In the genomic region with DNA sequence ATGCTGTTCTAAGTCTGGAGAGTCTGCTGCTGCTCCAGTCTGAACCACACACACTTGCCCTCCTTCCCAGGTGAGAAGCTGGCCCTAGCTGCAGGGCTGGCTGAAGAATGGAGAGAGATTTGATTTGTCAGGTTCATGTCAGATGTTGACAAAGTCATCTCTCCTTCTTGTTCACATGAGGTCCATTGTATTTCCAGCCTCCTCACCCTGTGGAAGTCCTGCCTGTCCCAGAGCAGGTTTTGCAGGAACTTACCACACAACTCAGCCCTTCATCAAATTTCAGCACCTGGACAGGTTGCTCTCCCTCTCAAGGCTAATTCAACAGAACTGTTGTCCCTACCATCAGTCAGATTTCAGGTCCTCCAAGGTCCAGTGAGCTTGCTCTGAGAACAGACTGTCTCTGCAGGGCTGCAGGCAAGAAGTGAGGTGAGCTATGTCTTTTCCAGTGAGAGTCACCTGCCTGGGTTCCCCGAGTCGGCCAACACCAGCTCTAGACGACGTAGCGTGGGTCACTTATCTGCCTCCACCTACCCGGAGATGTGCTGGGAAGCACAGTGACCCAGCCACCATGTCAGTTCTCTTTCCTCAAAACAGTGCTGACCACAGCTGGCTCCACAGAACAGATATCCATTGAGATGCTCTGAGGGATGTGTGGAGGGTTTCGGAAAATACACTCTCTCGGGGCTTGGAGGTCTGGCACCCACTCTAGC, we compare ENCODE assay signal across 17 cellular contexts. TPM values are rescaled to one million over a fixed set of nuclear protein-coding genes. Genes with fewer than 3 reads are reported as not detected.
DNase-seq lines count a peak whose midpoint lies in the region; ATAC-seq and TF ChIP-seq lines count a peak whose summit lies in the region.
"Had no signal": no experiment of that assay in that cellular context is flagged by ENCODE, and none has a peak within 500 bp of the region (broad histone marks: within the 10 kb centered on the region; RNA-seq: fewer than 3 reads in every experiment).

No MANE protein-coding gene starts in this region.

- H3K36me3 ChIP-seq in right lobe of liver (no peaks in the 10 kb centered on the region), transverse colon (no peaks in the 10 kb centered on the region)
- H3K36me3 ChIP-seq: MG63, vagina, WERI-Rb-1 had no signal

- WGBS in right lobe of liver (ENCODE audit: insufficient coverage, low coverage, low lambda C conversion rate, missing lambda C conversion rate), result 78% methylated on average over 5 of the region's 8 CpGs
- 96% methylated on average over 8 of the region's 8 CpGs; no CpG with 5 or more reads in 1 of the 2 donors for WGBS in transverse colon (ENCODE audit: low coverage in 1 of 2), 2 donors

- H3K27ac ChIP-seq in right lobe of liver (no peak overlapping the region), transverse colon (no peak overlapping the region)
- H3K27ac ChIP-seq: WERI-Rb-1 had no signal

- in situ Hi-C loops in transverse colon (cut with MboI; ENCODE audit: low pct_ligation_motif_present in 1 of 4, low pct_unique_long_range_greater_than_20kb in 1 of 4, low sequenced_read_pairs in 3 of 4), result no loop called here

- no peak for TF ChIP-seq CTCF in right lobe of liver (IDR thresholded peaks at IDR 0.05)
- no peak for TF ChIP-seq CTCF in transverse colon (IDR thresholded peaks at IDR 0.05)

- no peak overlapping the region for H3K4me3 Mint-ChIP-seq in activated CD4-positive, alpha-beta T cell treated with anti-CD3 and anti-CD28 coated beads, Interleukin-2, amount 10 ng/mL, durations not matched to agents 24 days and 14 days
- no peak overlapping the region for H3K4me3 Mint-ChIP-seq in T-helper 17 cell
- H3K4me3 Mint-ChIP-seq: activated naive CD8-positive, alpha-beta T cell treated with anti-CD3 and anti-CD28 coated beads, Interleukin-2, amount 50 U/mL, for 24 hours; stimulated activated naive CD8-positive, alpha-beta T cell treated with anti-CD3 and anti-CD28 coated beads, Interleukin-15, amount 100 ng/mL, for 72 hours had no signal

- no peaks in the 10 kb centered on the region for H3K36me3 Mint-ChIP-seq in activated CD4-positive, alpha-beta T cell treated with anti-CD3 and anti-CD28 coated beads, Interleukin-2, amount 10 ng/mL, durations not matched to agents 24 days and 14 days (ENCODE audit: low read depth)
- peaks cover 4% of the 10 kb centered on the region for H3K36me3 Mint-ChIP-seq in T-helper 17 cell (ENCODE audit: low read depth)

- H3K27me3 ChIP-seq in right lobe of liver (no peaks in the 10 kb centered on the region), transverse colon (no peaks in the 10 kb centered on the region)
- H3K27me3 ChIP-seq: MG63, vagina had no signal

- H3K4me1 Mint-ChIP-seq in activated CD4-positive, alpha-beta T cell treated with anti-CD3 and anti-CD28 coated beads, Interleukin-2, amount 10 ng/mL, durations not matched to agents 24 days and 14 days, result peaks cover 70% of the 10 kb centered on the region
- peaks cover 44% of the 10 kb centered on the region for H3K4me1 Mint-ChIP-seq in T-helper 17 cell

- H3K27ac Mint-ChIP-seq in activated CD4-positive, alpha-beta T cell treated with anti-CD3 and anti-CD28 coated beads, Interleukin-2, amount 10 ng/mL, durations not matched to agents 24 days and 14 days, result peak overlapping the region; percentile 3
- H3K27ac Mint-ChIP-seq in T-helper 17 cell, result peak overlapping the region; percentile 67
- H3K27ac Mint-ChIP-seq: activated naive CD8-positive, alpha-beta T cell treated with anti-CD3 and anti-CD28 coated beads, Interleukin-2, amount 50 U/mL, for 24 hours had no signal

- intact Hi-C loops in activated CD4-positive, alpha-beta T cell treated with anti-CD3 and anti-CD28 coated beads, Interleukin-2, amount 10 ng/mL, durations not matched to agents 24 days and 14 days (cut with micrococcal nuclease), result loop anchor here (2.0 to 10.0 kb wide), 2 partner anchors 15 to 261 kb away; no protein-coding TSS in a partner anchor
- intact Hi-C loops in right lobe of liver (cut with DNase I), result no loop called here
- intact Hi-C loops in transverse colon (cut with DNase I; ENCODE audit: low total_unique reads), result no loop called here

- TF ChIP-seq EP300 in transverse colon (IDR thresholded peaks at IDR 0.05; ENCODE audit: low read depth), result no peak

- TF ChIP-seq POLR2A in right lobe of liver (IDR thresholded peaks at IDR 0.05) (no peak), transverse colon (IDR thresholded peaks at IDR 0.05) (no peak)

- H3K4me1 ChIP-seq in right lobe of liver (no peaks in the 10 kb centered on the region), transverse colon (peaks cover 0 to 10% (median 3%) of the 10 kb centered on the region in 4 donors)

- DNase-seq in activated CD4-positive, alpha-beta T cell treated with anti-CD3 and anti-CD28 coated beads, Interleukin-2, amount 10 ng/mL, durations not matched to agents 24 days and 14 days, result no peak
- DNase-seq in activated CD4-positive, alpha-beta T cell treated with anti-CD3 and anti-CD28 coated beads for 1 hour, result no peak
- DNase-seq in T-helper 17 cell (no peak), right lobe of liver (peak in 2 of 3 donors; percentile 36 to 37), transverse colon (peak; percentile 2), DMS 273 treated with DMSO at 0.1 percent for 48 hours (lab: John Stamatoyannopoulos, UW) (no peak), dedifferentiated amniotic fluid mesenchymal stem cell (ENCODE audit: extremely low spot score) (no peak)
- DNase-seq: activated naive CD8-positive, alpha-beta T cell treated with anti-CD3 and anti-CD28 coated beads, Interleukin-2, amount 50 U/mL, for 24 hours; HCEC 1CT; left ventricle myocardium superior; MG63; NCI-H2029 treated with DMSO at 0.1 percent for 48 hours; NCI-H526; stimulated activated naive CD8-positive, alpha-beta T cell treated with anti-CD3 and anti-CD28 coated beads, Interleukin-15, amount 100 ng/mL, for 72 hours; WERI-Rb-1 had no signal

- peaks cover 4% of the 10 kb centered on the region for H3K27me3 Mint-ChIP-seq in activated CD4-positive, alpha-beta T cell treated with anti-CD3 and anti-CD28 coated beads, Interleukin-2, amount 10 ng/mL, durations not matched to agents 24 days and 14 days
- peaks cover 8% of the 10 kb centered on the region for H3K27me3 Mint-ChIP-seq in T-helper 17 cell

- H3K4me3 ChIP-seq in right lobe of liver, result no peak overlapping the region
- H3K4me3 ChIP-seq in transverse colon, result no peak overlapping the region
- H3K4me3 ChIP-seq: MG63, vagina had no signal

- H3K9me3 ChIP-seq in T-helper 17 cell (ENCODE audit: control insufficient read depth, low read length, poor library complexity, severe bottlenecking) (no peaks in the 10 kb centered on the region), right lobe of liver (no peaks in the 10 kb centered on the region), transverse colon (no peaks in the 10 kb centered on the region)
- H3K9me3 ChIP-seq: MG63, vagina had no signal

- H3K9me3 Mint-ChIP-seq in activated CD4-positive, alpha-beta T cell treated with anti-CD3 and anti-CD28 coated beads, Interleukin-2, amount 10 ng/mL, durations not matched to agents 24 days and 14 days, result no peaks in the 10 kb centered on the region
- H3K9me3 Mint-ChIP-seq: activated naive CD8-positive, alpha-beta T cell treated with anti-CD3 and anti-CD28 coated beads, Interleukin-2, amount 50 U/mL, for 24 hours; stimulated activated naive CD8-positive, alpha-beta T cell treated with anti-CD3 and anti-CD28 coated beads, Interleukin-15, amount 100 ng/mL, for 72 hours had no signal

- ATAC-seq in T-helper 17 cell, result no peak
- ATAC-seq in right lobe of liver, result no peak
- ATAC-seq in GM21447 (IDR thresholded peaks at IDR 0.05; ENCODE audit: unreplicated experiment), result no peak
- ATAC-seq: activated naive CD8-positive, alpha-beta T cell treated with anti-CD3 and anti-CD28 coated beads, Interleukin-2, amount 50 U/mL, for 24 hours; left ventricle myocardium superior; stimulated activated naive CD8-positive, alpha-beta T cell treated with anti-CD3 and anti-CD28 coated beads, Interleukin-15, amount 100 ng/mL, for 72 hours had no signal

RNA-seq across cellular contexts. Expression of a gene that starts 58.0 kb away (rescaled TPM):
- 1.5 and 1.7 TPM in 2 replicates for total RNA-seq in activated CD4-positive, alpha-beta T cell treated with anti-CD3 and anti-CD28 coated beads, Interleukin-2, amount 10 ng/mL, durations not matched to agents 24 days and 14 days
- 1 to 10 TPM; 2.1 to 6.4 TPM for total RNA-seq in T-helper 17 cell
- 10 to 100 TPM in 2 of 6 experiments, 1 to 10 TPM in 4; 3.9 to 21.5 (median 9.2) TPM for total RNA-seq in right lobe of liver
- 10 to 100 TPM in 1 of 4 donors, 1 to 10 TPM in 3; 6.3 to 14.3 (median 7.9) TPM for total RNA-seq in transverse colon

Comparison
In these comparisons a context has a peak if more than half of its experiments do, and no peak if none do; other contexts are left out.
1. DNase-seq: peak in right lobe of liver (2 of 3) and transverse colon (single experiment); none in activated CD4-positive, alpha-beta T cell treated with anti-CD3 and anti-CD28 coated beads, Interleukin-2, amount 10 ng/mL, durations not matched to agents 24 days and 14 days (single experiment), activated CD4-positive, alpha-beta T cell treated with anti-CD3 and anti-CD28 coated beads for 1 hour (single experiment), T-helper 17 cell (0 of 3), DMS 273 treated with DMSO at 0.1 percent for 48 hours (single experiment) and dedifferentiated amniotic fluid mesenchymal stem cell (single experiment).